In the genomic region with DNA sequence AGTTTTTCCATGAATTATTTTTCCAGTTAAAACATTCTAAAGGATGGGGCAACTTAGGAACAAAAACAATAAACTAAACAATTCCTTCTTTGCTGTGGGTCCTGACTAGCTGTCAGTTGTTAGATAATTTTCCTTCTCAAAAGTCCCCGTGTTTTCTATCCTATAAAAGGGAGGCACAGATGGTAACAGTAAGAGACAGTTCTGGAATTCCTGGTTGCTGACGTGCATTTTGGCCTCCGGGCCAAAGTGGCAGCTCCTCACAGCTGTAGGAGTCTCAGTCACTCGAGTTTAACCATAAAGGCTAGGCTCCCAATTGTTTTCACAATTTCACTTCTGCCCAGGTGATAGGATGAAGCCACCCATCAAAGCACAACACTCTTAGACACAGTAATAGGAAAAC, we compare ENCODE assay signal across 16 cellular contexts.
DNase-seq lines count a peak whose midpoint lies in the region; ATAC-seq and TF ChIP-seq lines count a peak whose summit lies in the region.
"Had no signal": no experiment of that assay in that cellular context is flagged by ENCODE, and none has a peak within 500 bp of the region (broad histone marks: within the 10 kb centered on the region; RNA-seq: fewer than 3 reads in every experiment).

No MANE protein-coding gene starts in this region.

- H3K36me3 ChIP-seq in SJSA1: no peaks in the 10 kb centered on the region
- no peaks in the 10 kb centered on the region for H3K36me3 ChIP-seq in psoas muscle (ENCODE audit: insufficient read depth in 1 of 2, low read depth in 1 of 2)

- intact Hi-C loops in psoas muscle (cut with DNase I): no loop called here

- H3K4me3 ChIP-seq in SJSA1 (no peak overlapping the region), foreskin fibroblast (ENCODE audit: low read depth in 1 of 2, low read length in 2 of 2) (no peak overlapping the region), psoas muscle (no peak overlapping the region)
- H3K4me3 ChIP-seq: K562 had no signal

- WGBS in psoas muscle, 3 donors: 10 to 23% (median 10%) methylated on average over 4 of the region's 4 CpGs

- H3K36me3 Mint-ChIP-seq in osteocyte (ENCODE audit: unreplicated experiment): no peaks in the 10 kb centered on the region
- H3K36me3 Mint-ChIP-seq: stimulated activated effector memory CD8-positive, alpha-beta T cell treated with anti-CD3 and anti-CD28 coated beads, Interleukin-12 subunit alpha, Interleukin-12 subunit beta, amount 100 ng/mL, for 72 hours had no signal

- DNase-seq in ELF-1 (ENCODE audit: low read depth, low spot score): peak; percentile 51
- DNase-seq in SJSA1 (ENCODE audit: low read depth in 1 of 2, low spot score in 2 of 2): peak in 1 of 2 experiments; percentile 60
- peak; percentile 20 to 65 for DNase-seq in foreskin fibroblast
- no peak for DNase-seq in osteocyte (ENCODE audit: extremely low spot score, unreplicated experiment)
- DNase-seq in NCI-H2107 treated with DMSO at 0.1 percent for 48 hours (lab: John Stamatoyannopoulos, UW; ENCODE audit: unreplicated experiment): no peak
- DNase-seq in SK-N-DZ (ENCODE audit: low spot score): no peak
- DNase-seq in psoas muscle: no peak
- DNase-seq in DMS53 (lab: John Stamatoyannopoulos, UW): no peak
- DNase-seq: activated CD4-positive, alpha-beta memory T cell treated with anti-CD3 and anti-CD28 coated beads, Interleukin-2, amount 10 ng/mL, durations not matched to agents 7 days and 5 days; NCI-H146; NCI-H774; SHP77; stimulated activated CD4-positive, alpha-beta T cell treated with anti-CD3 and anti-CD28 coated beads, Interleukin-4, amount 100 ng/mL, for 24 hours had no signal

- peaks cover 34% of the 10 kb centered on the region for H3K4me1 Mint-ChIP-seq in osteocyte (ENCODE audit: unreplicated experiment)
- H3K4me1 Mint-ChIP-seq: activated CD4-positive, alpha-beta memory T cell treated with anti-CD3 and anti-CD28 coated beads, Interleukin-2, amount 10 ng/mL, durations not matched to agents 7 days and 5 days; B cell; stimulated activated effector memory CD8-positive, alpha-beta T cell treated with anti-CD3 and anti-CD28 coated beads, Interleukin-12 subunit alpha, Interleukin-12 subunit beta, amount 100 ng/mL, for 72 hours had no signal

- no peak for ATAC-seq in psoas muscle
- ATAC-seq: K562; stimulated activated effector memory CD8-positive, alpha-beta T cell treated with anti-CD3 and anti-CD28 coated beads, Interleukin-12 subunit alpha, Interleukin-12 subunit beta, amount 100 ng/mL, for 72 hours had no signal

- H3K9me3 ChIP-seq in SJSA1 (replicated peaks) (no peaks in the 10 kb centered on the region), psoas muscle (no peaks in the 10 kb centered on the region)

- H3K27ac ChIP-seq in SJSA1: peak overlapping the region; percentile 19; the same call in 1 of the 2 replicates
- H3K27ac ChIP-seq in psoas muscle: no peak overlapping the region

- no peak for TF ChIP-seq CTCF in foreskin fibroblast (IDR thresholded peaks at IDR 0.05; ENCODE audit: low read depth, low read length)
- no peak for TF ChIP-seq CTCF in osteocyte (IDR thresholded peaks at IDR 0.05)
- TF ChIP-seq CTCF in psoas muscle (IDR thresholded peaks at IDR 0.05): no peak

- H3K4me3 Mint-ChIP-seq in osteocyte (ENCODE audit: unreplicated experiment): peak overlapping the region; percentile 5
- H3K4me3 Mint-ChIP-seq: activated CD4-positive, alpha-beta memory T cell treated with anti-CD3 and anti-CD28 coated beads, Interleukin-2, amount 10 ng/mL, durations not matched to agents 7 days and 5 days; B cell; stimulated activated effector memory CD8-positive, alpha-beta T cell treated with anti-CD3 and anti-CD28 coated beads, Interleukin-12 subunit alpha, Interleukin-12 subunit beta, amount 100 ng/mL, for 72 hours had no signal

- H3K27me3 ChIP-seq in SJSA1 (replicated peaks) (no peaks in the 10 kb centered on the region), psoas muscle (ENCODE audit: insufficient read depth in 3 of 3, low read length in 2 of 3) (peaks cover 0 to 5% (median 0%) of the 10 kb centered on the region in 3 donors)

- peaks cover 5% of the 10 kb centered on the region for H3K27me3 Mint-ChIP-seq in osteocyte (ENCODE audit: unreplicated experiment)

- no peaks in the 10 kb centered on the region for H3K9me3 Mint-ChIP-seq in osteocyte (ENCODE audit: unreplicated experiment)
- H3K9me3 Mint-ChIP-seq: activated CD4-positive, alpha-beta memory T cell treated with anti-CD3 and anti-CD28 coated beads, Interleukin-2, amount 10 ng/mL, durations not matched to agents 7 days and 5 days; stimulated activated effector memory CD8-positive, alpha-beta T cell treated with anti-CD3 and anti-CD28 coated beads, Interleukin-12 subunit alpha, Interleukin-12 subunit beta, amount 100 ng/mL, for 72 hours had no signal

- peak overlapping the region; percentile 82 for H3K27ac Mint-ChIP-seq in osteocyte (ENCODE audit: unreplicated experiment)
- H3K27ac Mint-ChIP-seq: activated CD4-positive, alpha-beta memory T cell treated with anti-CD3 and anti-CD28 coated beads, Interleukin-2, amount 10 ng/mL, durations not matched to agents 7 days and 5 days; B cell; stimulated activated effector memory CD8-positive, alpha-beta T cell treated with anti-CD3 and anti-CD28 coated beads, Interleukin-12 subunit alpha, Interleukin-12 subunit beta, amount 100 ng/mL, for 72 hours had no signal

- H3K4me1 ChIP-seq in SJSA1 (replicated peaks): peaks cover 16% of the 10 kb centered on the region
- no peaks in the 10 kb centered on the region for H3K4me1 ChIP-seq in psoas muscle

Comparison
In these comparisons a context has a peak if more than half of its experiments do, and no peak if none do; other contexts are left out.
1. DNase-seq: peak in ELF-1 (single experiment) and foreskin fibroblast (2 of 2); none in osteocyte (single experiment), NCI-H2107 treated with DMSO at 0.1 percent for 48 hours (single experiment), SK-N-DZ (single experiment), psoas muscle (0 of 2) and DMS53 (single experiment).